9 cellular contexts compared by ENCODE assay signal in the genomic region with DNA sequence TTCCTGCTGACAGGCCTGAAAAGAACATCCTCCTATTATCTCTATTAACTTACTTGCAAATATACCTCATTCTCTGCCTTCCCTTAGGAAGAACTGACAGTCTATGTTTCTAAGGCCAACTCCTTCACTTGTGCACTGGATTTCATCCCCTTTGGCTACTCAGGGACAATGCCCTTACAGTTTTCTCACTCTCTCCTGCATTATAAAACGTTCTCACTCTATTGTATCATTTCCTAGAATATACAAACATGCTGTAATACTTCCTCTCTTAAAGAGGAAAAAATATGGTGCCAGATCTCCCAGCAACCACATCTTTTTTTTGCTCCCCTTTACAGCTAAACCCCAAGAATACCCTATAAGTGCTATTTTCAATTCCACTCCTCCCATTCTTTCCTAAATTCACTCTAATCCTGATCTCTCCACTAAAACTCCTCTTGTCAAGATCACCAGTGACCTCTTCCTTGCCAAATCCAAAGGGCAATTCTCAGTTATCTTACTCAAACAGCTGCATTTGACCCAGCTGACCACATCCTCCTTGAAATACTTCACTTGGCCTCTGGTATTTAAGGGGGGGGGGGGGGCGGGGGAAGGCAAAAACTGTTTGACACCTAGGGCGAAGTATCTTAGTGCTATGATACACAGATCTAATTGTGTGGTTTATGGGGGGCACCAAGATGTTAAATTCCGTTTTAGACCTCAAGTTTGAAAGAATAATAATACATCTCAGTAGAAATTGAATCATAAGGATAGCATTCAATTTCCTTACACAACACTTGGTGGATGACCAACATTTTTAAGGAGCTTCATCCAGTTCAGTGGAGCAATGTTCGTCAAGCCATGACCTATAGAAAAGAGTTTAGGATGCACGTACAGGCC. TPM values are rescaled to one million over a fixed set of nuclear protein-coding genes. Genes with fewer than 3 reads are reported as not detected.
DNase-seq lines count a peak whose midpoint lies in the region; ATAC-seq, FAIRE-seq and TF ChIP-seq lines count a peak whose summit lies in the region.
"Had no signal": no experiment of that assay in that cellular context is flagged by ENCODE, and none has a peak within 500 bp of the region (broad histone marks: within the 10 kb centered on the region; RNA-seq: fewer than 3 reads in every experiment).

No MANE protein-coding gene starts in this region.

- H2BK5ac ChIP-seq in mesendoderm (ENCODE audit: low read length) = no peak overlapping the region

- peaks cover 79% of the 10 kb centered on the region for H3K79me2 ChIP-seq in Karpas-422 (ENCODE audit: low read length)
- peaks cover 77% of the 10 kb centered on the region for H3K79me2 ChIP-seq in K562 (ENCODE audit: control insufficient read depth, insufficient read depth, low read length)
- H3K79me2 ChIP-seq in mesendoderm (ENCODE audit: control insufficient read depth, insufficient read depth, low read length) = peaks cover 13% of the 10 kb centered on the region

- BruUV-seq in K562 (replicated peaks; lab: Mats Ljungman, UMichigan) = no TSS peak

- POLR2A ChIA-PET in K562 (lab: Yijun Ruan, JAX) = interaction anchor here (0.6 to 1.2 kb wide), 4 partner anchors 15 to 284 kb away, joined by 3 to 6 read pairs (median 5); no protein-coding TSS in a partner anchor

- H3K4ac ChIP-seq in mesendoderm (ENCODE audit: low read depth, low read length) = no peak overlapping the region

- H3K27ac ChIP-seq in Karpas-422 (ENCODE audit: low read length) (peak overlapping the region; percentile 40), K562 (ENCODE audit: extremely low read depth, low read depth, low read length) (peak overlapping the region; percentile 95), mesendoderm (ENCODE audit: low read depth, low read length) (no peak overlapping the region), ovary (no peak overlapping the region)

- H2BK120ac ChIP-seq in mesendoderm (ENCODE audit: low read depth, low read length) = no peak overlapping the region

- H3K27me3 ChIP-seq in Karpas-422 (ENCODE audit: low read length) (no peaks in the 10 kb centered on the region), K562 (ENCODE audit: control insufficient read depth in 2 of 2, insufficient read depth in 2 of 2, low read length in 2 of 2) (no peaks in the 10 kb centered on the region), mesendoderm (ENCODE audit: insufficient read depth, low read length, poor library complexity) (no peaks in the 10 kb centered on the region), ovary (no peaks in the 10 kb centered on the region)

- H3K9me3 ChIP-seq in Karpas-422 (ENCODE audit: low read length) = no peaks in the 10 kb centered on the region
- H3K9me3 ChIP-seq in K562 (replicated peaks; ENCODE audit: control insufficient read depth, insufficient read depth, low read depth, low read length) = peaks cover 6% of the 10 kb centered on the region; the same call in 1 of the 2 replicates
- no peaks in the 10 kb centered on the region for H3K9me3 ChIP-seq in ovary

- TF ChIP-seq POLR2A in K562 (conservative IDR thresholded peaks at IDR 0.05) (no peak), ovary (IDR thresholded peaks at IDR 0.05) (no peak)

- intact Hi-C loops in K562 (cut with micrococcal nuclease) = loop anchor here (5.0 kb wide), 1 partner anchor 210 kb away; the partner anchor contains the start of gene USO1
- intact Hi-C loops in ovary (cut with DNase I) = loop anchor here in 1 of 4 donors (10.0 kb wide), 2 partner anchors 152 to 578 kb away; partner anchors contain the start of gene PARM1

- TF ChIP-seq EP300 in K562 (IDR thresholded peaks at IDR 0.05; ENCODE audit: low read length) = peak; percentile 88
- no peak for TF ChIP-seq EP300 in ovary (IDR thresholded peaks at IDR 0.05)

- H3K4me1 ChIP-seq in Karpas-422 (ENCODE audit: low read length) = peaks cover 27% of the 10 kb centered on the region
- H3K4me1 ChIP-seq in K562 (replicated peaks in 1 of 2; ENCODE audit: control insufficient read depth in 2 of 2, insufficient read depth in 2 of 2, low read length in 2 of 2) = peaks cover 0 to 18% of the 10 kb centered on the region in 2 experiments; a peak in 4 of 5 replicates
- H3K4me1 ChIP-seq in mesendoderm (ENCODE audit: control insufficient read depth, low read depth, low read length) = peaks cover 9% of the 10 kb centered on the region
- peaks cover 10% of the 10 kb centered on the region for H3K4me1 ChIP-seq in ovary (ENCODE audit: insufficient read depth)

- CTCF ChIA-PET in K562 (lab: Yijun Ruan, JAX; ENCODE audit: low intra/inter-chr PET ratio) = no interaction called here

- in situ Hi-C loops in G401 (cut with HindIII; ENCODE audit: low sequenced_read_pairs) (no loop called here), K562 (cut with MboI) (no loop called here)

- peak overlapping the region; percentile 95 for H3K4me3 ChIP-seq in Karpas-422 (ENCODE audit: low read length)
- peak overlapping the region; percentile 56 for H3K4me3 ChIP-seq in K562
- H3K4me3 ChIP-seq in mesendoderm (ENCODE audit: low read length) = no peak overlapping the region
- no peak overlapping the region for H3K4me3 ChIP-seq in ovary

- TF ChIP-seq CTCF in K562 (IDR thresholded peaks at IDR 0.05 in 2 of 3, conservative IDR thresholded peaks at IDR 0.05 in 1 of 3; ENCODE audit: insufficient read depth in 2 of 3, low read depth in 1 of 3, low read length in 3 of 3) (no peak), ovary (IDR thresholded peaks at IDR 0.05) (no peak)

- DNase-seq in G401 (ENCODE audit: low spot score) (peak; percentile 13), Karpas-422 (peak; percentile 42), K562 (ENCODE audit: extremely low read depth in 1 of 4, low spot score in 3 of 4) (peak; percentile 57 to 89 (median 68)), mesendoderm (peak; percentile 69), ovary (no peak), NCI-H526 (lab: John Stamatoyannopoulos, UW) (no peak)
- no peak for DNase-seq in activated T-cell treated with anti-CD3 and anti-CD28 coated beads, Interleukin-2, amount 50 U/mL, for 1 hour
- DNase-seq: activated B cell treated with CpG ODN at 0.5 μM for 24 hours had no signal

- H2AFZ ChIP-seq in Karpas-422 (ENCODE audit: low read length) = no peak overlapping the region
- H2AFZ ChIP-seq in K562 (ENCODE audit: low read depth, low read length) = peak overlapping the region; percentile 97; the same call in 1 of the 2 replicates

- H3K56ac ChIP-seq in mesendoderm (ENCODE audit: low read length) = peak overlapping the region; percentile 68

- no peak overlapping the region for H2BK15ac ChIP-seq in mesendoderm (replicated peaks; ENCODE audit: low read depth)

- FAIRE-seq in K562 (lab: Jason Lieb, UNC) = peak; percentile 85

- no peak overlapping the region for H2AK5ac ChIP-seq in mesendoderm (ENCODE audit: low read length)

- no peak for TF ChIP-seq RAD21 in K562 (CRISPR knock-in tag; conservative IDR thresholded peaks at IDR 0.05 in 1 of 2, IDR thresholded peaks at IDR 0.05 in 1 of 2)

- H3K9me2 ChIP-seq in Karpas-422 (replicated peaks; ENCODE audit: insufficient read depth, low read length) = no peaks in the 10 kb centered on the region

- peaks cover 10% of the 10 kb centered on the region for H3K79me1 ChIP-seq in mesendoderm (ENCODE audit: low read length)

- H3K4me2 ChIP-seq in Karpas-422 (ENCODE audit: low read depth, low read length, poor library complexity, severe bottlenecking) (peak overlapping the region; percentile 92), K562 (ENCODE audit: insufficient read depth, low read length) (peak overlapping the region; percentile 92), mesendoderm (ENCODE audit: low read length) (peak overlapping the region; percentile 47)

- no peak overlapping the region for H3K23ac ChIP-seq in mesendoderm (ENCODE audit: low read length)

- WGBS in K562 (ENCODE audit: insufficient coverage, low coverage, missing lambda C conversion rate) = 0% methylated on average over 6 of the region's 6 CpGs
- no CpG with 5 or more reads among the region's 6 CpGs for WGBS in mesendoderm (ENCODE audit: extremely low coverage, insufficient coverage, low lambda C conversion rate)
- WGBS in ovary, 3 donors = 45 to 61% (median 49%) methylated on average over 6 of the region's 6 CpGs

- no peak overlapping the region for H4K5ac ChIP-seq in mesendoderm (ENCODE audit: low read length)

- no peak overlapping the region for H4K8ac ChIP-seq in mesendoderm (ENCODE audit: low read depth, low read length)

- H4K20me1 ChIP-seq in Karpas-422 (ENCODE audit: insufficient read depth, low read depth, low read length) (no peaks in the 10 kb centered on the region), K562 (replicated peaks; ENCODE audit: control insufficient read depth, insufficient read depth, low read length) (peaks cover 10% of the 10 kb centered on the region; the same call in 1 of the 2 replicates)

- ATAC-seq in K562 = peak; percentile 31
- ATAC-seq in GM21528 (IDR thresholded peaks at IDR 0.05; ENCODE audit: low FRiP score, unreplicated experiment) = no peak

- no peak overlapping the region for H3K18ac ChIP-seq in mesendoderm (ENCODE audit: low read length)

- peak overlapping the region; percentile 94 for H3K9ac ChIP-seq in Karpas-422 (ENCODE audit: low read length)
- peak overlapping the region in 1 of 2 experiments; percentile 97; a peak in 2 of 4 replicates for H3K9ac ChIP-seq in K562 (ENCODE audit: insufficient read depth in 1 of 2, low read depth in 2 of 2, low read length in 2 of 2)
- peak overlapping the region; percentile 39 for H3K9ac ChIP-seq in mesendoderm (ENCODE audit: low read length)

- peaks cover 10% of the 10 kb centered on the region; the same call in 1 of the 2 replicates for H3K36me3 ChIP-seq in Karpas-422 (ENCODE audit: insufficient read depth, low read length)
- H3K36me3 ChIP-seq in K562 (ENCODE audit: control insufficient read depth, insufficient read depth, low read length) = peaks cover 34% of the 10 kb centered on the region
- no peaks in the 10 kb centered on the region for H3K36me3 ChIP-seq in mesendoderm (ENCODE audit: control insufficient read depth, insufficient read depth, low read length)
- H3K36me3 ChIP-seq in ovary = no peaks in the 10 kb centered on the region

- no peaks in the 10 kb centered on the region for H3K9me1 ChIP-seq in K562 (ENCODE audit: control insufficient read depth, insufficient read depth, low read length)

RNA-seq across cellular contexts. Expression of gene RCHY1, which starts 1.6 kb away (rescaled TPM):
- total RNA-seq in G401 (2014; rRNA removed; shearing (Covaris generic)) = 26.8 and 44.1 TPM in 2 replicates
- total RNA-seq in Karpas-422 (2014; rRNA removed; shearing (Covaris generic); ENCODE audit: low replicate concordance) = 10.2 and 13.7 TPM in 2 replicates
- 13.2 and 35.2 TPM in 2 replicates for total RNA-seq in K562 (2011; cell fraction: chromatin; rRNA removed; ENCODE audit: low replicate concordance)
- total RNA-seq in K562 (2011; cell fraction: nucleolus; rRNA removed) = 4.5 and 8.4 TPM in 2 replicates
- total RNA-seq in K562 (2011; cell fraction: nucleoplasm; rRNA removed) = 18.8 and 26.3 TPM in 2 replicates
- total RNA-seq in K562 (2014; rRNA removed) = 33.1 and 36.7 TPM in 2 replicates
- total RNA-seq in K562 (2014; rRNA removed; fragmentation: Illumina TruSeq; extraction: Trizol) = 41.5 and 45.1 TPM in 2 replicates
- 24.8 and 27.3 TPM in 2 replicates for total RNA-seq in K562 (2015; rRNA removed; fragmentation: Illumina TruSeq; extraction: Trizol)
- 41.6 and 45.9 TPM in 2 replicates for total RNA-seq in K562 (2021)
- polyA plus RNA-seq in K562 (2011; rRNA removed) = 48.6 and 84.0 TPM in 2 replicates
- 13.8 and 31.0 TPM in 2 replicates for polyA plus RNA-seq in K562 (2011; cell fraction: cytosol; rRNA removed)
- polyA plus RNA-seq in K562 (2011; cell fraction: nucleus; rRNA removed) = 20.0 and 29.9 TPM in 2 replicates
- polyA plus RNA-seq in K562 (2012) = 39.8 and 104 TPM in 2 replicates
- polyA plus RNA-seq in K562 (2014; fragmentation: Illumina TruSeq; extraction: Trizol) = 52.2 and 56.6 TPM in 2 replicates
- 10 to 100 TPM; 71.2 to 85.1 TPM for polyA plus RNA-seq in K562 (2014; fragmentation: Nextera tagmentation; extraction: Ambion mirVana)
- polyA plus RNA-seq in K562 (2014; rRNA removed) = 37.3 and 38.2 TPM in 2 replicates
- 73.0 and 104 TPM in 2 replicates for polyA minus RNA-seq in K562 (2011; rRNA and poly(A)+ RNA removed)
- polyA minus RNA-seq in K562 (2011; cell fraction: cytosol; rRNA and poly(A)+ RNA removed) = 21.3 and 24.3 TPM in 2 replicates
- 19.4 and 26.2 TPM in 2 replicates for polyA minus RNA-seq in K562 (2011; cell fraction: nucleus; rRNA and poly(A)+ RNA removed)
- 60.1 TPM for polyA plus RNA-seq in mesendoderm (2013, experiment 1 of 2)
- 60.4 TPM for polyA plus RNA-seq in mesendoderm (2013, experiment 2 of 2)
- total RNA-seq in ovary = 10 to 100 TPM; 14.6 to 40.3 (median 28.1) TPM
- polyA plus RNA-seq in ovary = 10 to 100 TPM; 16.6 to 43.4 TPM

RNA-seq across cellular contexts. Expression of gene THAP6, which starts 1.7 kb away (rescaled TPM):
- 7.1 and 14.1 TPM in 2 replicates for total RNA-seq in G401 (2014; rRNA removed; shearing (Covaris generic))
- 17.8 and 18.7 TPM in 2 replicates for total RNA-seq in Karpas-422 (2014; rRNA removed; shearing (Covaris generic); ENCODE audit: low replicate concordance)
- 33.4 and 78.0 TPM in 2 replicates for total RNA-seq in K562 (2011; cell fraction: chromatin; rRNA removed; ENCODE audit: low replicate concordance)
- total RNA-seq in K562 (2011; cell fraction: nucleolus; rRNA removed) = 19.3 and 24.9 TPM in 2 replicates
- total RNA-seq in K562 (2011; cell fraction: nucleoplasm; rRNA removed) = 44.7 and 73.7 TPM in 2 replicates
- total RNA-seq in K562 (2014; rRNA removed) (8.9 and 12.0 TPM in 2 replicates), K562 (2014; rRNA removed; fragmentation: Illumina TruSeq; extraction: Trizol) (17.3 and 20.9 TPM in 2 replicates), K562 (2015; rRNA removed; fragmentation: Illumina TruSeq; extraction: Trizol) (14.6 and 15.4 TPM in 2 replicates), K562 (2021) (13.7 and 15.1 TPM in 2 replicates), ovary (10 to 100 TPM; 10.0 to 30.7 (median 18.9) TPM)
- polyA plus RNA-seq in K562 (2011; rRNA removed) (25.3 and 30.4 TPM in 2 replicates), K562 (2014; fragmentation: Illumina TruSeq; extraction: Trizol) (18.1 and 19.8 TPM in 2 replicates), K562 (2014; fragmentation: Nextera tagmentation; extraction: Ambion mirVana) (10 to 100 TPM; 16.3 to 20.1 TPM), K562 (2014; rRNA removed) (18.0 and 20.7 TPM in 2 replicates), ovary (10 to 100 TPM in 1 of 2 donors, 1 to 10 TPM in 1; 7.4 to 11.7 TPM)
- 6.0 and 9.4 TPM in 2 replicates for polyA plus RNA-seq in K562 (2011; cell fraction: cytosol; rRNA removed)
- 41.4 and 43.1 TPM in 2 replicates for polyA plus RNA-seq in K562 (2011; cell fraction: nucleus; rRNA removed)
- 7.6 and 16.7 TPM in 2 replicates for polyA plus RNA-seq in K562 (2012)
- polyA minus RNA-seq in K562 (2011; rRNA and poly(A)+ RNA removed) = 30.6 and 35.1 TPM in 2 replicates
- 7.3 and 9.7 TPM in 2 replicates for polyA minus RNA-seq in K562 (2011; cell fraction: cytosol; rRNA and poly(A)+ RNA removed)
- polyA minus RNA-seq in K562 (2011; cell fraction: nucleus; rRNA and poly(A)+ RNA removed) = 31.6 and 48.1 TPM in 2 replicates
- polyA plus RNA-seq in mesendoderm (2013, experiment 1 of 2) = 5.4 TPM
- 5.1 TPM for polyA plus RNA-seq in mesendoderm (2013, experiment 2 of 2)

RNA-seq across cellular contexts. Expression of gene ODAPH, which starts 43.3 kb away (rescaled TPM):
- total RNA-seq in G401 (2014; rRNA removed; shearing (Covaris generic)) = not detected in 2 replicates
- not detected in 2 replicates for total RNA-seq in Karpas-422 (2014; rRNA removed; shearing (Covaris generic); ENCODE audit: low replicate concordance)
- total RNA-seq in K562 (2011; cell fraction: chromatin; rRNA removed; ENCODE audit: low replicate concordance) = not detected in 2 replicates
- total RNA-seq in K562 (2011; cell fraction: nucleolus; rRNA removed) = not detected in 2 replicates
- not detected in 2 replicates for total RNA-seq in K562 (2011; cell fraction: nucleoplasm; rRNA removed)
- total RNA-seq in K562 (2014; rRNA removed) = not detected in 2 replicates
- total RNA-seq in K562 (2014; rRNA removed; fragmentation: Illumina TruSeq; extraction: Trizol) = not detected in 2 replicates
- not detected in 2 replicates for total RNA-seq in K562 (2015; rRNA removed; fragmentation: Illumina TruSeq; extraction: Trizol)
- not detected in 2 replicates for total RNA-seq in K562 (2021)
- polyA plus RNA-seq in K562 (2011; rRNA removed) = not detected in 2 replicates
- 0.03 TPM in 1 of 2 replicates, not detected in the other for polyA plus RNA-seq in K562 (2011; cell fraction: cytosol; rRNA removed)
- 0.20 TPM in 1 of 2 replicates, not detected in the other for polyA plus RNA-seq in K562 (2011; cell fraction: nucleus; rRNA removed)
- polyA plus RNA-seq in K562 (2012) = not detected in 2 replicates
- not detected in 2 replicates for polyA plus RNA-seq in K562 (2014; fragmentation: Illumina TruSeq; extraction: Trizol)
- polyA plus RNA-seq in K562 (2014; fragmentation: Nextera tagmentation; extraction: Ambion mirVana) = not detected
- not detected in 2 replicates for polyA plus RNA-seq in K562 (2014; rRNA removed)
- polyA minus RNA-seq in K562 (2011; rRNA and poly(A)+ RNA removed) = not detected in 2 replicates
- polyA minus RNA-seq in K562 (2011; cell fraction: cytosol; rRNA and poly(A)+ RNA removed) = not detected in 2 replicates
- not detected in 2 replicates for polyA minus RNA-seq in K562 (2011; cell fraction: nucleus; rRNA and poly(A)+ RNA removed)
- polyA plus RNA-seq in mesendoderm (2013, experiment 1 of 2) = 0.06 TPM
- not detected for polyA plus RNA-seq in mesendoderm (2013, experiment 2 of 2)
- not detected for total RNA-seq in ovary
- not detected for polyA plus RNA-seq in ovary
- total RNA-seq: activated B cell treated with CpG ODN at 0.5 μM for 24 hours had no signal

Comparison
In these comparisons a context has a peak if more than half of its experiments do, and no peak if none do; other contexts are left out.
1. DNase-seq: peak in G401 (single experiment), Karpas-422 (single experiment), K562 (4 of 4) and mesendoderm (single experiment); none in activated T-cell treated with anti-CD3 and anti-CD28 coated beads, Interleukin-2, amount 50 U/mL, for 1 hour (single experiment), ovary (0 of 5) and NCI-H526 (0 of 2).
2. H3K27ac ChIP-seq: peak in Karpas-422 (single experiment) and K562 (single experiment); none in mesendoderm (single experiment) and ovary (0 of 2).
3. H3K4me3 ChIP-seq: peak in Karpas-422 (single experiment) and K562 (single experiment); none in mesendoderm (single experiment) and ovary (single experiment).
4. Peak in every context shown above with its lines, with median percentiles within 50 percentile points of each other: H3K4me2 ChIP-seq.